In genomic region chr10:102604379-102604960, GRCh38 we compare ENCODE assay signal across 9 cellular contexts. TPM values are rescaled to one million over a fixed set of nuclear protein-coding genes. Genes with fewer than 3 reads are reported as not detected.
DNase-seq lines count a peak whose midpoint lies in the region; ATAC-seq and TF ChIP-seq lines count a peak whose summit lies in the region.
"Had no signal": no experiment of that assay in that cellular context is flagged by ENCODE, and none has a peak within 500 bp of the region (broad histone marks: within the 10 kb centered on the region; RNA-seq: fewer than 3 reads in every experiment).

No MANE protein-coding gene starts in this region.

- POLR2A ChIA-PET in PC-3 (lab: Charles Lee; ENCODE audit: unreplicated experiment): interaction anchor here (0.6 kb wide), 1 partner anchor 54 kb away, joined by 4 read pairs; no protein-coding TSS in a partner anchor

- ATAC-seq in PC-3 (peak; percentile 93), omental fat pad (ENCODE audit: low FRiP score) (peak; percentile 37), left lobe of liver (no peak)

- H3K27ac Mint-ChIP-seq in Calu3 (ENCODE audit: unreplicated experiment): peak overlapping the region; percentile 48

- H3F3A ChIP-seq in PC-3 (ENCODE audit: low read length, unreplicated experiment): no peaks in the 10 kb centered on the region

- peaks cover 26% of the 10 kb centered on the region for H3K4me1 Mint-ChIP-seq in Calu3 (ENCODE audit: low read depth, unreplicated experiment)

- H3K9me3 Mint-ChIP-seq in Calu3 (ENCODE audit: low read depth, unreplicated experiment): no peaks in the 10 kb centered on the region

- CTCF ChIA-PET in Calu3 (lab: Charles Lee): interaction anchor here (0.7 to 1.6 kb wide), 3 partner anchors 21 to 42 kb away, joined by 3 to 9 read pairs (median 4); no protein-coding TSS in a partner anchor
- CTCF ChIA-PET in PC-3 (lab: Charles Lee): interaction anchor here (0.7 kb wide), 1 partner anchor 71 kb away, joined by 4 read pairs; no protein-coding TSS in a partner anchor

- H2AFZ ChIP-seq in PC-3 (ENCODE audit: low read length): 0 out of 2 replicates have a peak overlapping the region, but pooled peaks have one; percentile 29

- H3K36me3 ChIP-seq in PC-3 (ENCODE audit: low read depth, low read length): no peaks in the 10 kb centered on the region

- H3K4me3 Mint-ChIP-seq in Calu3 (ENCODE audit: low read depth, unreplicated experiment): no peak overlapping the region

- intact Hi-C loops in Calu3 (cut with micrococcal nuclease; ENCODE audit: unreplicated experiment) (loop anchor here (2.0 kb wide), 1 partner anchor 38 kb away; no protein-coding TSS in a partner anchor), PC-3 (cut with micrococcal nuclease) (no loop called here)

- no TSS peak for BruUV-seq in Calu3 (replicated peaks; lab: Mats Ljungman, UMichigan)
- BruUV-seq in PC-3 (replicated peaks; lab: Mats Ljungman, UMichigan): no TSS peak

- no peaks in the 10 kb centered on the region for H3K79me2 ChIP-seq in PC-3 (ENCODE audit: low read length)

- DNase-seq in Calu3: peak; percentile 27
- DNase-seq in PC-3: peak; percentile 82
- peak; percentile 35 for DNase-seq in epidermal melanocyte (ENCODE audit: insufficient read length, low spot score)
- DNase-seq in omental fat pad (ENCODE audit: low spot score): no peak
- DNase-seq in activated CD4-positive, alpha-beta T cell treated with anti-CD3 and anti-CD28 coated beads for 1 hour: no peak
- no peak for DNase-seq in NCI-H524 (lab: John Stamatoyannopoulos, UW)
- DNase-seq in NCI-H187 treated with DMSO at 0.1 percent for 48 hours (lab: John Stamatoyannopoulos, UW): no peak
- DNase-seq in left lobe of liver (ENCODE audit: low spot score): no peak
- DNase-seq: upper lobe of left lung had no signal

- peak overlapping the region; percentile 85 for H3K27ac ChIP-seq in PC-3 (ENCODE audit: low read length)

- H3K4me1 ChIP-seq in PC-3 (ENCODE audit: insufficient read depth, low read length): peaks cover 33% of the 10 kb centered on the region

- no peaks in the 10 kb centered on the region for H3K9me3 ChIP-seq in PC-3 (ENCODE audit: low read length)
- H3K9me3 ChIP-seq: upper lobe of left lung had no signal

- peak overlapping the region; percentile 62 for H3K4me2 ChIP-seq in PC-3 (ENCODE audit: low read length)

- peak overlapping the region; percentile 11; the same call in 1 of the 2 replicates for H3K4me3 ChIP-seq in PC-3 (ENCODE audit: low read length)
- H3K4me3 ChIP-seq: upper lobe of left lung had no signal

- no peaks in the 10 kb centered on the region for H3K36me3 Mint-ChIP-seq in Calu3 (ENCODE audit: insufficient read depth, unreplicated experiment)

- H3K9me2 ChIP-seq in PC-3 (replicated peaks; ENCODE audit: low read length): no peaks in the 10 kb centered on the region

- H3K27me3 Mint-ChIP-seq in Calu3 (ENCODE audit: unreplicated experiment): no peaks in the 10 kb centered on the region

- peak overlapping the region; percentile 51 for H3K9ac ChIP-seq in PC-3 (ENCODE audit: low read length)

- no peaks in the 10 kb centered on the region for H3K27me3 ChIP-seq in PC-3 (ENCODE audit: low read length)
- H3K27me3 ChIP-seq: upper lobe of left lung had no signal

- H4K20me1 ChIP-seq in PC-3 (ENCODE audit: low read length): no peaks in the 10 kb centered on the region

- no peak for TF ChIP-seq CTCF in Calu3 (IDR thresholded peaks at IDR 0.05; ENCODE audit: unreplicated experiment)
- no peak for TF ChIP-seq CTCF in PC-3 (conservative IDR thresholded peaks at IDR 0.05; ENCODE audit: low read depth, low read length)
- TF ChIP-seq CTCF in omental fat pad (IDR thresholded peaks at IDR 0.05): no peak

RNA-seq across cellular contexts. Expression of gene TRIM8, which starts 39.8 kb away (rescaled TPM):
- 52.1 and 66.3 TPM in 2 replicates for total RNA-seq in Calu3 (2022)
- total RNA-seq in PC-3 (2014; rRNA removed): 61.4 and 103 TPM in 2 replicates
- 100 to 1,000 TPM in 3 of 4 donors, 10 to 100 TPM in 1; 58.2 to 121 (median 103) TPM for total RNA-seq in omental fat pad
- 39.1 TPM for total RNA-seq in left lobe of liver

Comparison
In these comparisons a context has a peak if more than half of its experiments do, and no peak if none do; other contexts are left out.
1. DNase-seq: peak in Calu3 (single experiment), PC-3 (single experiment) and epidermal melanocyte (single experiment); none in omental fat pad (single experiment), activated CD4-positive, alpha-beta T cell treated with anti-CD3 and anti-CD28 coated beads for 1 hour (single experiment), NCI-H524 (0 of 2), NCI-H187 treated with DMSO at 0.1 percent for 48 hours (single experiment) and left lobe of liver (single experiment).